Comparison of ENCODE assay signal across 17 cellular contexts in genomic region chr1:61447339-61448016, GRCh38.
"Had no signal": no experiment of that assay in that cellular context is flagged by ENCODE, and none has a peak within 500 bp of the region (broad histone marks: within the 10 kb centered on the region; RNA-seq: fewer than 3 reads in every experiment).

No MANE protein-coding gene starts in this region.

- ATAC-seq: activated CD8-positive, alpha-beta memory T cell treated with anti-CD3 and anti-CD28 coated beads, Interleukin-2, amount 10 ng/mL, durations not matched to agents 7 days and 5 days; naive thymus-derived CD4-positive, alpha-beta T cell; stimulated activated naive CD8-positive, alpha-beta T cell treated with anti-CD3 and anti-CD28 coated beads, Interleukin-15, Interleukin-2, amounts not matched to agents 100 U/mL and 50 U/mL, for 24 hours had no signal

- H3K27ac ChIP-seq: SJCRH30 had no signal

- FAIRE-seq: endothelial cell of umbilical vein had no signal

- DNase-seq: activated CD4-positive, alpha-beta T cell treated with anti-CD3 and anti-CD28 coated beads, Interleukin-2, amount 50 U/mL, for 4 hours; activated CD4-positive, CD25-positive, alpha-beta regulatory T cell treated with anti-CD3 and anti-CD28 coated beads, Interleukin-2, amount 50 U/mL, for 72 hours; activated CD8-positive, alpha-beta memory T cell treated with anti-CD3 and anti-CD28 coated beads, Interleukin-2, amount 10 ng/mL, durations not matched to agents 7 days and 5 days; activated gamma-delta T cell; activated T-cell treated with anti-CD3 and anti-CD28 coated beads, Interleukin-2, amount 50 U/mL, for 48 hours; hypothalamus; naive thymus-derived CD4-positive, alpha-beta T cell; nucleus accumbens; right lobe of liver; SJCRH30; stimulated activated CD4-positive, alpha-beta T cell treated with anti-CD3 and anti-CD28 coated beads, Interleukin-12 subunit alpha, Interleukin-12 subunit beta, amount 100 ng/mL, for 4 hours; stimulated activated naive CD8-positive, alpha-beta T cell treated with anti-CD3 and anti-CD28 coated beads, Interleukin-15, Interleukin-2, amounts not matched to agents 100 U/mL and 50 U/mL, for 24 hours; T-helper 9 cell; thyroid gland had no signal

- H3K27me3 Mint-ChIP-seq: activated CD8-positive, alpha-beta memory T cell treated with anti-CD3 and anti-CD28 coated beads, Interleukin-2, amount 10 ng/mL, durations not matched to agents 7 days and 5 days; activated naive CD8-positive, alpha-beta T cell had no signal

- H3K27ac Mint-ChIP-seq: activated CD8-positive, alpha-beta memory T cell treated with anti-CD3 and anti-CD28 coated beads, Interleukin-2, amount 10 ng/mL, durations not matched to agents 7 days and 5 days; activated naive CD8-positive, alpha-beta T cell; naive thymus-derived CD4-positive, alpha-beta T cell had no signal

- H3K4me3 Mint-ChIP-seq: activated CD8-positive, alpha-beta memory T cell treated with anti-CD3 and anti-CD28 coated beads, Interleukin-2, amount 10 ng/mL, durations not matched to agents 7 days and 5 days; activated naive CD8-positive, alpha-beta T cell; naive thymus-derived CD4-positive, alpha-beta T cell had no signal

- H3K9me3 ChIP-seq: right lobe of liver, SJCRH30, thyroid gland had no signal

- H3K9me3 Mint-ChIP-seq: naive thymus-derived CD4-positive, alpha-beta T cell had no signal

- H3K36me3 Mint-ChIP-seq: activated CD8-positive, alpha-beta memory T cell treated with anti-CD3 and anti-CD28 coated beads, Interleukin-2, amount 10 ng/mL, durations not matched to agents 7 days and 5 days; activated naive CD8-positive, alpha-beta T cell; naive thymus-derived CD4-positive, alpha-beta T cell had no signal

- H3K36me3 ChIP-seq: right lobe of liver, SJCRH30, thyroid gland had no signal

- H3K27me3 ChIP-seq: right lobe of liver, SJCRH30, thyroid gland had no signal

- H3K4me3 ChIP-seq: lung, right lobe of liver, SJCRH30, thyroid gland had no signal
